Comparison of ENCODE assay signal across 10 cellular contexts in genomic region chr6:43242908-43243648, GRCh38. TPM values are rescaled to one million over a fixed set of nuclear protein-coding genes. Genes with fewer than 3 reads are reported as not detected.
DNase-seq lines count a peak whose midpoint lies in the region; ATAC-seq lines count a peak whose summit lies in the region.
"Had no signal": no experiment of that assay in that cellular context is flagged by ENCODE, and none has a peak within 500 bp of the region (broad histone marks: within the 10 kb centered on the region; RNA-seq: fewer than 3 reads in every experiment).

TSS of gene TTBK1 (plus strand) at chr6:43243481. CDS start at chr6:43246661, 3,180 bp downstream.

- DNase-seq in activated CD4-positive, alpha-beta T cell treated with anti-CD3 and anti-CD28 coated beads for 48 hours: peak; percentile 58
- no peak for DNase-seq in activated CD4-positive, alpha-beta T cell treated with anti-CD3 and anti-CD28 coated beads for 1 hour
- DNase-seq in NCI-H2171 (lab: John Stamatoyannopoulos, UW) (peak; percentile 12), cerebellum (ENCODE audit: low spot score) (peak; percentile 93), occipital lobe (lab: John Stamatoyannopoulos, UW) (peak; percentile 54), NCI-H524 treated with DMSO at 0.1 percent for 48 hours (lab: John Stamatoyannopoulos, UW) (no peak), RKO (ENCODE audit: low spot score) (no peak)
- DNase-seq: activated T-cell treated with anti-CD3 and anti-CD28 coated beads, Interleukin-2, amount 50 U/mL, for 4 hours had no signal

- ATAC-seq in HG03139 (IDR thresholded peaks at IDR 0.05; ENCODE audit: unreplicated experiment): no peak

RNA-seq across cellular contexts. Expression of gene TTBK1, which starts in this region (rescaled TPM):
- 13.2 TPM for total RNA-seq in cerebellum
- 13.1 TPM for total RNA-seq in occipital lobe
- total RNA-seq: SJSA1 had no signal

Comparison
In these comparisons a context has a peak if more than half of its experiments do, and no peak if none do; other contexts are left out.
1. DNase-seq: peak in activated CD4-positive, alpha-beta T cell treated with anti-CD3 and anti-CD28 coated beads for 48 hours (single experiment), NCI-H2171 (single experiment), cerebellum (single experiment) and occipital lobe (single experiment); none in activated CD4-positive, alpha-beta T cell treated with anti-CD3 and anti-CD28 coated beads for 1 hour (single experiment), NCI-H524 treated with DMSO at 0.1 percent for 48 hours (single experiment) and RKO (single experiment).